Comparison of ENCODE assay signal across 8 cellular contexts in the genomic region with DNA sequence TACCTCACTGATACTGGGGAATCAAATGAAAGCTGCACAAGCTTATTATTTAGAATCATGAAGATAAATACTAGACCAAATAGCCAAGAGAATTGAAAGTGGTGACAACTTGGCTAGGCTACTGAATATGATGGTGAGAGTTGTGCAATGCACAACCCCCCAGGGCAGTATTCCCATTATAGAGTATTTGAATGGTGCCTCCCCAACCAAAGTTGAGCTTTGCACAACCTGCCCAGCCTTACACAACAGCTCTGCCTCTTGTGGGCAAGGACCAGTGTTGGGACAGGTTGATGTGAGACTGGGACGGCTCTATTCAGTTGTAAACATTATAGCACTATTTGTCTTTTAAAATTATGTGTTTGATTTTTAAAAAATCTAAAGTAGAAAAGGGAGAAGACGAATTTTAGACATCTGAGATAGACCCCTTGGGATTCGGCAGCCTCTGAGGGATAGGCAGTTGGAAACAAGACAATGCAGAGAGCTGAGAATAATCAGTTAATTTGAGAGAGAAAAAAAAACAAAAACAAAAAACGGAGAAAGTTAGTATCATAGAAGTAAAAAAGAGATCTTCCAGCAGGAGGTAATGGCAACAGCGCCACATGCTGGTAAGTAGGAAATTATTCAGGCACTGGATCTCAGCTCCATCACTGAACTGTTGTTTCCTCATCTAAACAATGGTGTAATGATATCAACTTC.
DNase-seq lines count a peak whose midpoint lies in the region; ATAC-seq and TF ChIP-seq lines count a peak whose summit lies in the region.

No MANE protein-coding gene starts in this region.

- TF ChIP-seq POLR2A in right lobe of liver (IDR thresholded peaks at IDR 0.05): no peak
- no peak for TF ChIP-seq POLR2A in stomach (IDR thresholded peaks at IDR 0.05)

- DNase-seq in activated gamma-delta T cell treated with Interleukin-2 at 50 U/mL for 16 hours (peak; percentile 54), activated gamma-delta T cell (lab: John Stamatoyannopoulos, UW) (no peak), NCI-H1694 (lab: John Stamatoyannopoulos, UW) (peak; percentile 56), T-helper 2 cell (peak in 3 of 5 experiments; percentile 31 to 83 (median 47)), cerebellum (ENCODE audit: low spot score) (peak; percentile 55), right lobe of liver (no peak), stomach (no peak)

- no peaks in the 10 kb centered on the region for H3K36me3 ChIP-seq in right lobe of liver
- no peaks in the 10 kb centered on the region for H3K36me3 ChIP-seq in stomach

- H3K27me3 ChIP-seq in right lobe of liver: peaks cover 0 to 5% of the 10 kb centered on the region in 2 donors
- H3K27me3 ChIP-seq in stomach: peaks cover 0 to 45% (median 4%) of the 10 kb centered on the region in 3 donors

- H3K4me3 ChIP-seq in right lobe of liver (no peak overlapping the region), stomach (no peak overlapping the region)

- no peak for TF ChIP-seq EP300 in stomach (IDR thresholded peaks at IDR 0.05)

- intact Hi-C loops in right lobe of liver (cut with DNase I): loop anchor here in 1 of 2 donors (5.0 kb wide), 1 partner anchor 133 kb away; no protein-coding TSS in a partner anchor
- intact Hi-C loops in stomach (cut with DNase I; ENCODE audit: low total_unique reads): loop anchor here (5.0 kb wide), 1 partner anchor 133 kb away; no protein-coding TSS in a partner anchor

- ATAC-seq in right lobe of liver (peak; percentile 61 to 82 (median 72)), GM18909 (IDR thresholded peaks at IDR 0.05; ENCODE audit: poor library complexity, unreplicated experiment) (no peak)

- H3K9me3 ChIP-seq in right lobe of liver (no peaks in the 10 kb centered on the region), stomach (no peaks in the 10 kb centered on the region)

- TF ChIP-seq CTCF in right lobe of liver (IDR thresholded peaks at IDR 0.05) (peak; percentile 56 to 82 (median 76)), stomach (IDR thresholded peaks at IDR 0.05) (peak in 5 of 7 experiments; percentile 57 to 74 (median 67))

- H3K4me1 ChIP-seq in right lobe of liver (no peaks in the 10 kb centered on the region), stomach (no peaks in the 10 kb centered on the region)

- no peak overlapping the region for H3K27ac ChIP-seq in right lobe of liver
- H3K27ac ChIP-seq in stomach: no peak overlapping the region

- WGBS in right lobe of liver (ENCODE audit: insufficient coverage, low coverage, low lambda C conversion rate, missing lambda C conversion rate): 6% methylated on average over 5 of the region's 5 CpGs
- 15 to 23% (median 18%) methylated on average over 5 of the region's 5 CpGs for WGBS in stomach, 5 donors

Comparison
In these comparisons a context has a peak if more than half of its experiments do, and no peak if none do; other contexts are left out.
1. DNase-seq: peak in activated gamma-delta T cell treated with Interleukin-2 at 50 U/mL for 16 hours (single experiment), NCI-H1694 (single experiment), T-helper 2 cell (3 of 5) and cerebellum (single experiment); none in activated gamma-delta T cell (single experiment), right lobe of liver (0 of 3) and stomach (single experiment).